In genomic region chrX:151596282-151596681, GRCh38 we compare ENCODE assay signal across 37 cellular contexts. TPM values are rescaled to one million over a fixed set of nuclear protein-coding genes. Genes with fewer than 3 reads are reported as not detected.
DNase-seq lines count a peak whose midpoint lies in the region; ATAC-seq, FAIRE-seq and TF ChIP-seq lines count a peak whose summit lies in the region.
"Had no signal": no experiment of that assay in that cellular context is flagged by ENCODE, and none has a peak within 500 bp of the region (broad histone marks: within the 10 kb centered on the region; RNA-seq: fewer than 3 reads in every experiment).

No MANE protein-coding gene starts in this region.

- no peaks in the 10 kb centered on the region for H3K36me3 ChIP-seq in GM23338 (ENCODE audit: insufficient read depth)
- H3K36me3 ChIP-seq: adrenal gland, uterus had no signal

- no peak for TF ChIP-seq CTCF in GM23338 (conservative IDR thresholded peaks at IDR 0.05; ENCODE audit: low read depth in 2 of 2)

- no peaks in the 10 kb centered on the region for H3K4me1 ChIP-seq in GM23338 (ENCODE audit: insufficient read depth)
- H3K4me1 ChIP-seq: adrenal gland, body of pancreas, testis, uterus had no signal

- H3K4me1 Mint-ChIP-seq in GM23338: no peaks in the 10 kb centered on the region; the same call in 2 of the 3 replicates
- no peaks in the 10 kb centered on the region for H3K4me1 Mint-ChIP-seq in activated T-helper 1 cell treated with anti-CD3 and anti-CD28 coated beads, Interleukin-12 subunit alpha, Interleukin-12 subunit beta, Interleukin-2, Interleukin-4 antibody, amounts not matched to agents 30 ng/mL and 10 ng/mL and 1 ng/mL, durations not matched to agents 14 hours and 24 hours and 36 hours (ENCODE audit: low read depth)
- H3K4me1 Mint-ChIP-seq: activated B cell treated with CpG ODN at 0.5 μM for 24 hours; activated CD8-positive, alpha-beta memory T cell treated with anti-CD3 and anti-CD28 coated beads, Interleukin-2, amount 10 ng/mL, durations not matched to agents 7 days and 5 days; nephron had no signal

- DNase-seq in DMS153 treated with DMSO at 0.1 percent for 48 hours (lab: John Stamatoyannopoulos, UW; ENCODE audit: unreplicated experiment) (peak; percentile 1), DMS153 (lab: John Stamatoyannopoulos, UW) (no peak), GM23338 (ENCODE audit: low spot score) (peak; percentile 2), NCI-H2171 (lab: John Stamatoyannopoulos, UW) (peak; percentile 4), kidney glomerular epithelial cell (lab: John Stamatoyannopoulos, UW) (no peak)
- no peak for DNase-seq in activated T-helper 1 cell treated with anti-CD3 and anti-CD28 coated beads, Interleukin-12 subunit alpha, Interleukin-12 subunit beta, Interleukin-2, Interleukin-4 antibody, amounts not matched to agents 30 ng/mL and 10 ng/mL and 1 ng/mL, durations not matched to agents 14 hours and 24 hours and 36 hours (ENCODE audit: low spot score)
- DNase-seq: 8988T; activated B cell treated with CpG ODN at 0.5 μM for 24 hours; activated CD8-positive, alpha-beta memory T cell treated with anti-CD3 and anti-CD28 coated beads, Interleukin-2, amount 10 ng/mL, durations not matched to agents 7 days and 5 days; activated naive CD4-positive, alpha-beta T cell treated with anti-CD3 and anti-CD28 coated beads for 36 hours; activated T-cell treated with anti-CD3 and anti-CD28 coated beads, Interleukin-2, amount 50 U/mL, for 72 hours; adrenal gland; body of pancreas; CD8-positive, alpha-beta T cell; cerebellar nuclear complex; DMS53; HCEC 1CT; IMR-90; NCI-H1048; NCI-H187; NCI-H345; NCI-H774; PC-3; stimulated activated naive CD8-positive, alpha-beta T cell treated with anti-CD3 and anti-CD28 coated beads, Interleukin-15, Interleukin-2, amounts not matched to agents 100 U/mL and 50 U/mL, for 24 hours; T1000; testis; uterus had no signal

- no peaks in the 10 kb centered on the region for H3F3A ChIP-seq in GM23338 (replicated peaks; ENCODE audit: low read depth)

- H3K9me3 Mint-ChIP-seq in GM23338: peaks cover 10% of the 10 kb centered on the region
- no peaks in the 10 kb centered on the region for H3K9me3 Mint-ChIP-seq in activated T-helper 1 cell treated with anti-CD3 and anti-CD28 coated beads, Interleukin-12 subunit alpha, Interleukin-12 subunit beta, Interleukin-2, Interleukin-4 antibody, amounts not matched to agents 30 ng/mL and 10 ng/mL and 1 ng/mL, durations not matched to agents 14 hours and 24 hours and 36 hours
- H3K9me3 Mint-ChIP-seq: activated B cell treated with CpG ODN at 0.5 μM for 24 hours; activated naive CD4-positive, alpha-beta T cell treated with anti-CD3 and anti-CD28 coated beads for 36 hours; CD8-positive, alpha-beta T cell had no signal

- H3K4me3 Mint-ChIP-seq in GM23338: no peak overlapping the region
- H3K4me3 Mint-ChIP-seq in activated T-helper 1 cell treated with anti-CD3 and anti-CD28 coated beads, Interleukin-12 subunit alpha, Interleukin-12 subunit beta, Interleukin-2, Interleukin-4 antibody, amounts not matched to agents 30 ng/mL and 10 ng/mL and 1 ng/mL, durations not matched to agents 14 hours and 24 hours and 36 hours: no peak overlapping the region
- H3K4me3 Mint-ChIP-seq: activated B cell treated with CpG ODN at 0.5 μM for 24 hours; activated CD8-positive, alpha-beta memory T cell treated with anti-CD3 and anti-CD28 coated beads, Interleukin-2, amount 10 ng/mL, durations not matched to agents 7 days and 5 days; activated naive CD4-positive, alpha-beta T cell treated with anti-CD3 and anti-CD28 coated beads for 36 hours; activated T-cell treated with anti-CD3 and anti-CD28 coated beads, Interleukin-2, amount 50 U/mL, for 72 hours; CD8-positive, alpha-beta T cell; nephron had no signal

- no peak overlapping the region for H3K4me3 ChIP-seq in GM23338
- H3K4me3 ChIP-seq: adrenal gland, body of pancreas, testis, uterus had no signal

- no peak overlapping the region for H3K27ac ChIP-seq in GM23338 (ENCODE audit: low read depth)
- H3K27ac ChIP-seq: adrenal gland, body of pancreas, testis, uterus had no signal

- intact Hi-C loops in activated T-helper 1 cell treated with anti-CD3 and anti-CD28 coated beads, Interleukin-12 subunit alpha, Interleukin-12 subunit beta, Interleukin-2, Interleukin-4 antibody, amounts not matched to agents 30 ng/mL and 10 ng/mL and 1 ng/mL, durations not matched to agents 14 hours and 24 hours and 36 hours (cut with micrococcal nuclease): no loop called here

- ATAC-seq in GM23338 (no peak), GM21515 (IDR thresholded peaks at IDR 0.05; ENCODE audit: unreplicated experiment) (no peak)
- ATAC-seq: activated CD8-positive, alpha-beta memory T cell treated with anti-CD3 and anti-CD28 coated beads, Interleukin-2, amount 10 ng/mL, durations not matched to agents 7 days and 5 days; activated T-cell treated with anti-CD3 and anti-CD28 coated beads, Interleukin-2, amount 50 U/mL, for 72 hours; body of pancreas; CD8-positive, alpha-beta T cell; PC-3; SK-N-SH treated with all-trans-retinoic acid at 6 μM for 48 hours; stimulated activated naive CD8-positive, alpha-beta T cell treated with anti-CD3 and anti-CD28 coated beads, Interleukin-15, Interleukin-2, amounts not matched to agents 100 U/mL and 50 U/mL, for 24 hours had no signal

- H3K4me2 ChIP-seq in GM23338: no peak overlapping the region

- no peaks in the 10 kb centered on the region for H3K79me2 ChIP-seq in GM23338 (replicated peaks; ENCODE audit: insufficient read depth)

- no peaks in the 10 kb centered on the region for H3K27me3 ChIP-seq in GM23338 (ENCODE audit: insufficient read depth)
- H3K27me3 ChIP-seq: body of pancreas, testis, uterus had no signal

- H2AFZ ChIP-seq in GM23338: peak overlapping the region; percentile 43; the same call in 1 of the 2 replicates

- peak; percentile 45 for FAIRE-seq in colon (lab: Jason Lieb, UNC)
- FAIRE-seq: endothelial cell of umbilical vein, GM19239 had no signal

- no peaks in the 10 kb centered on the region for H3K27me3 Mint-ChIP-seq in GM23338 (ENCODE audit: insufficient read depth, low read depth, poor library complexity)
- H3K27me3 Mint-ChIP-seq in activated T-helper 1 cell treated with anti-CD3 and anti-CD28 coated beads, Interleukin-12 subunit alpha, Interleukin-12 subunit beta, Interleukin-2, Interleukin-4 antibody, amounts not matched to agents 30 ng/mL and 10 ng/mL and 1 ng/mL, durations not matched to agents 14 hours and 24 hours and 36 hours (ENCODE audit: insufficient read depth): no peaks in the 10 kb centered on the region
- H3K27me3 Mint-ChIP-seq: activated B cell treated with CpG ODN at 0.5 μM for 24 hours; activated CD8-positive, alpha-beta memory T cell treated with anti-CD3 and anti-CD28 coated beads, Interleukin-2, amount 10 ng/mL, durations not matched to agents 7 days and 5 days had no signal

- H3K27ac Mint-ChIP-seq in GM23338: no peak overlapping the region
- H3K27ac Mint-ChIP-seq in activated T-helper 1 cell treated with anti-CD3 and anti-CD28 coated beads, Interleukin-12 subunit alpha, Interleukin-12 subunit beta, Interleukin-2, Interleukin-4 antibody, amounts not matched to agents 30 ng/mL and 10 ng/mL and 1 ng/mL, durations not matched to agents 14 hours and 24 hours and 36 hours: no peak overlapping the region
- H3K27ac Mint-ChIP-seq: activated B cell treated with CpG ODN at 0.5 μM for 24 hours; activated CD8-positive, alpha-beta memory T cell treated with anti-CD3 and anti-CD28 coated beads, Interleukin-2, amount 10 ng/mL, durations not matched to agents 7 days and 5 days; activated naive CD4-positive, alpha-beta T cell treated with anti-CD3 and anti-CD28 coated beads for 36 hours; activated T-cell treated with anti-CD3 and anti-CD28 coated beads, Interleukin-2, amount 50 U/mL, for 72 hours; CD8-positive, alpha-beta T cell; nephron had no signal

- H4K20me1 ChIP-seq in GM23338 (replicated peaks; ENCODE audit: insufficient read depth): no peaks in the 10 kb centered on the region

- H3K9me2 ChIP-seq in GM23338 (ENCODE audit: insufficient read depth): no peaks in the 10 kb centered on the region

- no peaks in the 10 kb centered on the region for H3K36me3 Mint-ChIP-seq in GM23338 (ENCODE audit: low read depth)
- H3K36me3 Mint-ChIP-seq in activated T-helper 1 cell treated with anti-CD3 and anti-CD28 coated beads, Interleukin-12 subunit alpha, Interleukin-12 subunit beta, Interleukin-2, Interleukin-4 antibody, amounts not matched to agents 30 ng/mL and 10 ng/mL and 1 ng/mL, durations not matched to agents 14 hours and 24 hours and 36 hours (ENCODE audit: low read depth): no peaks in the 10 kb centered on the region
- H3K36me3 Mint-ChIP-seq: activated CD8-positive, alpha-beta memory T cell treated with anti-CD3 and anti-CD28 coated beads, Interleukin-2, amount 10 ng/mL, durations not matched to agents 7 days and 5 days; CD8-positive, alpha-beta T cell had no signal

TF ChIP-seq in GM23338, 12 proteins besides CTCF, POLR2A, EP300 and RAD21 (continues in another document):
- TF ChIP-seq ZNF331 (CRISPR knock-in tag; IDR thresholded peaks at IDR 0.05; ENCODE audit: low read depth): no peak
- TF ChIP-seq POLR2AphosphoS5 (IDR thresholded peaks at IDR 0.05; ENCODE audit: low read depth): no peak
- no peak for TF ChIP-seq CREB1 (CRISPR knock-in tag; IDR thresholded peaks at IDR 0.05; ENCODE audit: low read depth)
- no peak for TF ChIP-seq STAT1 (IDR thresholded peaks at IDR 0.05; ENCODE audit: unreplicated experiment)
- no peak for TF ChIP-seq EZH2phosphoT487 (IDR thresholded peaks at IDR 0.05; ENCODE audit: unreplicated experiment)
- TF ChIP-seq, protein P1, sequence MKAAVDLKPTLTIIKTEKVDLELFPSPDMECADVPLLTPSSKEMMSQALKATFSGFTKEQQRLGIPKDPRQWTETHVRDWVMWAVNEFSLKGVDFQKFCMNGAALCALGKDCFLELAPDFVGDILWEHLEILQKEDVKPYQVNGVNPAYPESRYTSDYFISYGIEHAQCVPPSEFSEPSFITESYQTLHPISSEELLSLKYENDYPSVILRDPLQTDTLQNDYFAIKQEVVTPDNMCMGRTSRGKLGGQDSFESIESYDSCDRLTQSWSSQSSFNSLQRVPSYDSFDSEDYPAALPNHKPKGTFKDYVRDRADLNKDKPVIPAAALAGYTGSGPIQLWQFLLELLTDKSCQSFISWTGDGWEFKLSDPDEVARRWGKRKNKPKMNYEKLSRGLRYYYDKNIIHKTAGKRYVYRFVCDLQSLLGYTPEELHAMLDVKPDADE (IDR thresholded peaks at IDR 0.05): no peak

RNA-seq across cellular contexts. Expression of gene PASD1, which starts 32.8 kb away (rescaled TPM):
- 0.24 TPM in 1 of 2 replicates, not detected in the other for total RNA-seq in GM23338 (2014; rRNA removed; shearing (Covaris generic))
- polyA plus RNA-seq in GM23338 (2016; fragmentation: Nextera tagmentation; extraction: Ambion mirVana): not detected in 2 replicates
- not detected in 2 replicates for total RNA-seq in activated T-helper 1 cell treated with anti-CD3 and anti-CD28 coated beads, Interleukin-12 subunit alpha, Interleukin-12 subunit beta, Interleukin-2, Interleukin-4 antibody, amounts not matched to agents 30 ng/mL and 10 ng/mL and 1 ng/mL, durations not matched to agents 14 hours and 24 hours and 36 hours
- total RNA-seq: activated B cell treated with CpG ODN at 0.5 μM for 24 hours; activated CD8-positive, alpha-beta memory T cell treated with anti-CD3 and anti-CD28 coated beads, Interleukin-2, amount 10 ng/mL, durations not matched to agents 7 days and 5 days; activated naive CD4-positive, alpha-beta T cell treated with anti-CD3 and anti-CD28 coated beads for 36 hours; activated T-cell treated with anti-CD3 and anti-CD28 coated beads, Interleukin-2, amount 50 U/mL, for 72 hours; adrenal gland; body of pancreas; CD8-positive, alpha-beta T cell; endothelial cell of umbilical vein; fibroblast of lung; IMR-90; lower leg skin; mucosa of gallbladder; osteoblast; PC-3; uterus had no signal
- polyA plus RNA-seq: adrenal gland, endothelial cell of umbilical vein, fibroblast of lung, IMR-90 had no signal

Comparison
In these comparisons a context has a peak if more than half of its experiments do, and no peak if none do; other contexts are left out.
1. DNase-seq: peak in DMS153 treated with DMSO at 0.1 percent for 48 hours (single experiment), GM23338 (single experiment) and NCI-H2171 (single experiment); none in DMS153 (single experiment), activated T-helper 1 cell treated with anti-CD3 and anti-CD28 coated beads, Interleukin-12 subunit alpha, Interleukin-12 subunit beta, Interleukin-2, Interleukin-4 antibody, amounts not matched to agents 30 ng/mL and 10 ng/mL and 1 ng/mL, durations not matched to agents 14 hours and 24 hours and 36 hours (single experiment) and kidney glomerular epithelial cell (single experiment).